10 cellular contexts compared by ENCODE assay signal in the genomic region with DNA sequence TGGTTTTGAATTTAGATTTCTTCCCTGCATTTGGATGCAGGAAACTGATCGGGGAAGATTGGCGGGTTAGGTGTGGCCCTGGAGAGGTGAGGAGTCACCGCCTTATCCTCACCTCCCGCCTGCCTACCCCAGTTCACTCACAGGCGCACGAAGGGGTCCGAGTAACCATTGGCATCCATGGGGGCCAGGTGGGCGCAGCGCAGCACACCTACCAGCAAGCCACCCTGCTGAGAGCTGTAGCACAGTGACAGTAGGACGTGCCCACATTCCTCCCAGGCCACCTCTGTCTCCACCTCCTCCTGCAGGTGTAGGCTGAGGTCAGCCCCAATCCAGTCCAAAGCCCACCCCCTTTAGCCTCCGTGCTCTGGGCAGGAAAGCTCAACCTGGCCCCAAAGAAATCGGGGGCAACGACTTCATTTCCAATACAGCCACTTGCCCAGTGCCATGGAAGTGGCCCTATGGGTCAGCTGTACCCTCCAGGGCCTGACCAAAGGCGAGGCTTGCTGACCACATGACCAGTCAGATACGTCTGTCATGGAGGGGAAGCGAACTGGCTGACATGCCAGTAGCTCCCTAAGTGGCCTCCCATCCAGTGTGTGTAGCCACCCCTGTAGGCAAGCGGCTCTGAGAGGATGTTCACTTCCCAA. TPM values are rescaled to one million over a fixed set of nuclear protein-coding genes. Genes with fewer than 3 reads are reported as not detected.
DNase-seq lines count a peak whose midpoint lies in the region; ATAC-seq and TF ChIP-seq lines count a peak whose summit lies in the region.
"Had no signal": no experiment of that assay in that cellular context is flagged by ENCODE, and none has a peak within 500 bp of the region (broad histone marks: within the 10 kb centered on the region; RNA-seq: fewer than 3 reads in every experiment).

No MANE protein-coding gene starts in this region.

- H3K79me2 ChIP-seq in GM23338 (replicated peaks; ENCODE audit: insufficient read depth), result no peaks in the 10 kb centered on the region

- H3K4me2 ChIP-seq in GM23338, result peak overlapping the region; percentile 65; the same call in 1 of the 2 replicates
- peak overlapping the region; percentile 70 for H3K4me2 ChIP-seq in skeletal muscle satellite cell (ENCODE audit: low read length)

- H3K27ac ChIP-seq in GM23338 (ENCODE audit: low read depth) (no peak overlapping the region), RWPE2 (ENCODE audit: poor library complexity, severe bottlenecking) (peak overlapping the region; percentile 1), heart right ventricle (peak overlapping the region in 8 of 10 donors; percentile 14 to 92 (median 48))

- DNase-seq in GM23338 (ENCODE audit: low spot score) (no peak), RWPE2 (ENCODE audit: low spot score) (no peak), heart right ventricle (no peak), MV-4-11 (lab: John Stamatoyannopoulos, UW) (no peak), KG1 (lab: John Stamatoyannopoulos, UW) (no peak)

- H3K4me3 Mint-ChIP-seq in GM23338, result no peak overlapping the region

- no peaks in the 10 kb centered on the region; the same call in 1 of the 3 replicates for H3K9me3 Mint-ChIP-seq in GM23338

- peaks cover 32% of the 10 kb centered on the region for H3K4me1 ChIP-seq in GM23338 (ENCODE audit: insufficient read depth)
- H3K4me1 ChIP-seq in RWPE2 (ENCODE audit: insufficient read depth, poor library complexity, severe bottlenecking), result no peaks in the 10 kb centered on the region
- peaks cover 8 to 37% (median 19%) of the 10 kb centered on the region in 9 donors for H3K4me1 ChIP-seq in heart right ventricle
- H3K4me1 ChIP-seq in skeletal muscle satellite cell (ENCODE audit: control insufficient read depth, insufficient read depth, low read length), result peaks cover 5% of the 10 kb centered on the region

- ATAC-seq in GM23338, result no peak
- ATAC-seq in RWPE2 (ENCODE audit: low read depth), result no peak
- peak in 5 of 8 donors; percentile 1 to 19 (median 3) for ATAC-seq in heart right ventricle
- no peak for ATAC-seq in GM21576 (IDR thresholded peaks at IDR 0.05; ENCODE audit: unreplicated experiment)
- no peak for ATAC-seq in GM21619 (IDR thresholded peaks at IDR 0.05; ENCODE audit: unreplicated experiment)

- no peaks in the 10 kb centered on the region for H4K20me1 ChIP-seq in GM23338 (replicated peaks; ENCODE audit: insufficient read depth)

- intact Hi-C loops in heart right ventricle (cut with DNase I), result no loop called here

- H3K4me3 ChIP-seq in GM23338 (peak overlapping the region; percentile 41), RWPE2 (ENCODE audit: severe bottlenecking) (no peak overlapping the region), heart right ventricle (peak overlapping the region in 7 of 10 donors; percentile 27 to 53 (median 50)), skeletal muscle satellite cell (ENCODE audit: low read length) (no peak overlapping the region)

- no peak overlapping the region for H3K27ac Mint-ChIP-seq in GM23338

- 82 to 85% methylated on average over 17 of the region's 17 CpGs for WGBS in heart right ventricle, 2 donors

- peaks cover 32% of the 10 kb centered on the region for H3K27me3 ChIP-seq in GM23338 (ENCODE audit: insufficient read depth)
- no peaks in the 10 kb centered on the region for H3K27me3 ChIP-seq in RWPE2 (ENCODE audit: insufficient read depth, poor library complexity, severe bottlenecking)
- H3K27me3 ChIP-seq in heart right ventricle, result peaks cover 0 to 17% (median 12%) of the 10 kb centered on the region in 7 donors
- peaks cover 27% of the 10 kb centered on the region for H3K27me3 ChIP-seq in skeletal muscle satellite cell (ENCODE audit: control insufficient read depth, insufficient read depth, low read length)

- H3F3A ChIP-seq in GM23338 (replicated peaks; ENCODE audit: low read depth), result peaks cover 3% of the 10 kb centered on the region; the same call in 1 of the 2 replicates

- H3K27me3 Mint-ChIP-seq in GM23338 (ENCODE audit: insufficient read depth, low read depth, poor library complexity), result peaks cover 41% of the 10 kb centered on the region

- H3K36me3 ChIP-seq in GM23338 (ENCODE audit: insufficient read depth), result no peaks in the 10 kb centered on the region
- peaks cover 28% of the 10 kb centered on the region for H3K36me3 ChIP-seq in RWPE2 (ENCODE audit: low read depth)
- H3K36me3 ChIP-seq in heart right ventricle, result peaks cover 0 to 51% (median 40%) of the 10 kb centered on the region in 9 donors
- peaks cover 20% of the 10 kb centered on the region for H3K36me3 ChIP-seq in skeletal muscle satellite cell (ENCODE audit: insufficient read depth, low read length)

- TF ChIP-seq CTCF in GM23338 (conservative IDR thresholded peaks at IDR 0.05; ENCODE audit: low read depth in 2 of 2) (no peak), RWPE2 (IDR thresholded peaks at IDR 0.05; ENCODE audit: poor library complexity, severe bottlenecking) (no peak), heart right ventricle (IDR thresholded peaks at IDR 0.05) (no peak)

- H3K9me3 ChIP-seq in RWPE2 (ENCODE audit: severe bottlenecking), result no peaks in the 10 kb centered on the region
- H3K9me3 ChIP-seq in heart right ventricle, result no peaks in the 10 kb centered on the region
- no peaks in the 10 kb centered on the region for H3K9me3 ChIP-seq in skeletal muscle satellite cell (replicated peaks; ENCODE audit: low read length)

- peaks cover 35% of the 10 kb centered on the region for H3K4me1 Mint-ChIP-seq in GM23338

- no peaks in the 10 kb centered on the region for H3K9me2 ChIP-seq in GM23338 (ENCODE audit: insufficient read depth)

- peaks cover 28% of the 10 kb centered on the region for H3K36me3 Mint-ChIP-seq in GM23338 (ENCODE audit: low read depth)

- H2AFZ ChIP-seq in GM23338, result no peak overlapping the region

- no peak overlapping the region for H3K9ac ChIP-seq in skeletal muscle satellite cell (ENCODE audit: low read depth, low read length)

TF ChIP-seq in GM23338, 12 proteins besides CTCF, POLR2A, EP300 and RAD21 (continues in another document):
- no peak for TF ChIP-seq JUNB (IDR thresholded peaks at IDR 0.05; ENCODE audit: unreplicated experiment)
- no peak for TF ChIP-seq EZH2 (IDR thresholded peaks at IDR 0.05; ENCODE audit: low read depth, unreplicated experiment)
- no peak for TF ChIP-seq CREB1 (CRISPR knock-in tag; IDR thresholded peaks at IDR 0.05; ENCODE audit: low read depth)
- TF ChIP-seq EZH2phosphoT487 (IDR thresholded peaks at IDR 0.05; ENCODE audit: unreplicated experiment), result no peak
- TF ChIP-seq POLR2AphosphoS5 (IDR thresholded peaks at IDR 0.05; ENCODE audit: low read depth), result no peak
- no peak for TF ChIP-seq ZNF114 (CRISPR knock-in tag; IDR thresholded peaks at IDR 0.05)
- no peak for TF ChIP-seq ZNF331 (CRISPR knock-in tag; IDR thresholded peaks at IDR 0.05; ENCODE audit: low read depth)
- TF ChIP-seq, protein P1, sequence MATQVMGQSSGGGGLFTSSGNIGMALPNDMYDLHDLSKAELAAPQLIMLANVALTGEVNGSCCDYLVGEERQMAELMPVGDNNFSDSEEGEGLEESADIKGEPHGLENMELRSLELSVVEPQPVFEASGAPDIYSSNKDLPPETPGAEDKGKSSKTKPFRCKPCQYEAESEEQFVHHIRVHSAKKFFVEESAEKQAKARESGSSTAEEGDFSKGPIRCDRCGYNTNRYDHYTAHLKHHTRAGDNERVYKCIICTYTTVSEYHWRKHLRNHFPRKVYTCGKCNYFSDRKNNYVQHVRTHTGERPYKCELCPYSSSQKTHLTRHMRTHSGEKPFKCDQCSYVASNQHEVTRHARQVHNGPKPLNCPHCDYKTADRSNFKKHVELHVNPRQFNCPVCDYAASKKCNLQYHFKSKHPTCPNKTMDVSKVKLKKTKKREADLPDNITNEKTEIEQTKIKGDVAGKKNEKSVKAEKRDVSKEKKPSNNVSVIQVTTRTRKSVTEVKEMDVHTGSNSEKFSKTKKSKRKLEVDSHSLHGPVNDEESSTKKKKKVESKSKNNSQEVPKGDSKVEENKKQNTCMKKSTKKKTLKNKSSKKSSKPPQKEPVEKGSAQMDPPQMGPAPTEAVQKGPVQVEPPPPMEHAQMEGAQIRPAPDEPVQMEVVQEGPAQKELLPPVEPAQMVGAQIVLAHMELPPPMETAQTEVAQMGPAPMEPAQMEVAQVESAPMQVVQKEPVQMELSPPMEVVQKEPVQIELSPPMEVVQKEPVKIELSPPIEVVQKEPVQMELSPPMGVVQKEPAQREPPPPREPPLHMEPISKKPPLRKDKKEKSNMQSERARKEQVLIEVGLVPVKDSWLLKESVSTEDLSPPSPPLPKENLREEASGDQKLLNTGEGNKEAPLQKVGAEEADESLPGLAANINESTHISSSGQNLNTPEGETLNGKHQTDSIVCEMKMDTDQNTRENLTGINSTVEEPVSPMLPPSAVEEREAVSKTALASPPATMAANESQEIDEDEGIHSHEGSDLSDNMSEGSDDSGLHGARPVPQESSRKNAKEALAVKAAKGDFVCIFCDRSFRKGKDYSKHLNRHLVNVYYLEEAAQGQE (IDR thresholded peaks at IDR 0.05; ENCODE audit: unreplicated experiment), result no peak
- no peak for TF ChIP-seq STAT1 (IDR thresholded peaks at IDR 0.05; ENCODE audit: unreplicated experiment)
- no peak for TF ChIP-seq NANOG (IDR thresholded peaks at IDR 0.05; ENCODE audit: borderline replicate concordance)

RNA-seq across cellular contexts. Expression of a gene that starts 6.7 kb away (rescaled TPM):
- 202 and 241 TPM in 2 replicates for total RNA-seq in GM23338 (2014; rRNA removed; shearing (Covaris generic))
- polyA plus RNA-seq in GM23338 (2016; fragmentation: Nextera tagmentation; extraction: Ambion mirVana), result 98.6 and 104 TPM in 2 replicates
- 100 to 1,000 TPM; 406 to 712 (median 638) TPM for total RNA-seq in heart right ventricle
- polyA plus RNA-seq in heart right ventricle, result 100 to 1,000 TPM; 295 to 387 TPM
- 205 and 215 TPM in 2 replicates for total RNA-seq in skeletal muscle satellite cell (2012; rRNA removed)

RNA-seq across cellular contexts. Expression of a gene that starts 16.3 kb away (rescaled TPM):
- 5.0 and 6.6 TPM in 2 replicates for total RNA-seq in GM23338 (2014; rRNA removed; shearing (Covaris generic))
- 15.1 and 16.4 TPM in 2 replicates for polyA plus RNA-seq in GM23338 (2016; fragmentation: Nextera tagmentation; extraction: Ambion mirVana)
- total RNA-seq in heart right ventricle, result 10 to 100 TPM; 40.5 to 93.4 (median 51.7) TPM
- polyA plus RNA-seq in heart right ventricle, result 100 to 1,000 TPM in 1 of 2 donors, 10 to 100 TPM in 1; 48.1 to 107 TPM
- 2.5 and 8.7 TPM in 2 replicates for total RNA-seq in skeletal muscle satellite cell (2012; rRNA removed)

RNA-seq across cellular contexts. Expression of a gene that starts 26.1 kb away (rescaled TPM):
- 0.10 TPM in 1 of 2 replicates, not detected in the other for total RNA-seq in GM23338 (2014; rRNA removed; shearing (Covaris generic))
- polyA plus RNA-seq in GM23338 (2016; fragmentation: Nextera tagmentation; extraction: Ambion mirVana), result not detected in 2 replicates
- under 1 TPM in 3 of 10 donors, not detected in 7; 0.17 to 0.44 (median 0.28) TPM for total RNA-seq in heart right ventricle
- not detected for polyA plus RNA-seq in heart right ventricle
- total RNA-seq in skeletal muscle satellite cell (2012; rRNA removed), result not detected in 2 replicates
- total RNA-seq: dermis microvascular lymphatic vessel endothelial cell, kidney epithelial cell had no signal

RNA-seq across cellular contexts. Expression of a gene that starts 29.8 kb away (rescaled TPM):
- total RNA-seq in GM23338 (2014; rRNA removed; shearing (Covaris generic)), result 1,021 and 1,776 TPM in 2 replicates
- 1,881 and 1,914 TPM in 2 replicates for polyA plus RNA-seq in GM23338 (2016; fragmentation: Nextera tagmentation; extraction: Ambion mirVana)
- total RNA-seq in heart right ventricle, result 100 to 1,000 TPM; 249 to 430 (median 303) TPM
- 100 to 1,000 TPM; 462 to 642 TPM for polyA plus RNA-seq in heart right ventricle
- 604 and 708 TPM in 2 replicates for total RNA-seq in skeletal muscle satellite cell (2012; rRNA removed)

RNA-seq across cellular contexts. Expression of a gene that starts 37.1 kb away (rescaled TPM):
- 0.31 and 0.87 TPM in 2 replicates for total RNA-seq in GM23338 (2014; rRNA removed; shearing (Covaris generic))
- polyA plus RNA-seq in GM23338 (2016; fragmentation: Nextera tagmentation; extraction: Ambion mirVana) (not detected in 2 replicates), heart right ventricle (not detected)
- not detected for total RNA-seq in heart right ventricle
- total RNA-seq in skeletal muscle satellite cell (2012; rRNA removed), result not detected in 2 replicates
- total RNA-seq: dermis microvascular lymphatic vessel endothelial cell had no signal

Comparison
In these comparisons a context has a peak if more than half of its experiments do, and no peak if none do; other contexts are left out.
1. ATAC-seq: peak in heart right ventricle (5 of 8); none in GM23338 (single experiment), RWPE2 (single experiment), GM21576 (single experiment) and GM21619 (single experiment).
2. H3K4me3 ChIP-seq: peak in GM23338 (single experiment) and heart right ventricle (7 of 10); none in RWPE2 (single experiment) and skeletal muscle satellite cell (single experiment).